ENCODE assay signal across 11 cellular contexts in genomic region chr6:39227476-39227875, GRCh38. TPM values are rescaled to one million over a fixed set of nuclear protein-coding genes. Genes with fewer than 3 reads are reported as not detected.
A peak's percentile ranks its signal among the peaks of the same experiment; 100 is the strongest.
DNase-seq lines count a peak whose midpoint lies in the region; ATAC-seq, FAIRE-seq and TF ChIP-seq lines count a peak whose summit lies in the region.
"Had no signal": no experiment of that assay in that cellular context is flagged by ENCODE, and none has a peak within 500 bp of the region (broad histone marks: within the 10 kb centered on the region; RNA-seq: fewer than 3 reads in every experiment).

No MANE protein-coding gene starts in this region.

- H2BK12ac ChIP-seq in H1 (ENCODE audit: low read depth, low read length): no peak overlapping the region

- no peak overlapping the region for H3K23ac ChIP-seq in H1 (ENCODE audit: insufficient read length)

- no peaks in the 10 kb centered on the region for H3K9me3 ChIP-seq in ES-I3 (ENCODE audit: control insufficient read depth, insufficient read depth, low read length)
- no peaks in the 10 kb centered on the region for H3K9me3 ChIP-seq in H1 (ENCODE audit: insufficient read depth in 2 of 2, low read depth in 1 of 2, low read length in 1 of 2)
- H3K9me3 ChIP-seq in neutrophil: no peaks in the 10 kb centered on the region
- peaks cover 21% of the 10 kb centered on the region for H3K9me3 ChIP-seq in WERI-Rb-1 (ENCODE audit: severe bottlenecking)

- H3K9ac ChIP-seq in ES-I3 (ENCODE audit: low read depth, low read length) (peak overlapping the region; percentile 80; the same call in 1 of the 2 replicates), H1 (replicated peaks in 1 of 4; ENCODE audit: extremely low read depth in 1 of 4, low read depth in 3 of 4, low read length in 3 of 4) (no peak overlapping the region; a peak in 1 of 7 replicates)

- H3K4me1 ChIP-seq in ES-I3 (ENCODE audit: insufficient read depth, low read length): peaks cover 51% of the 10 kb centered on the region
- peaks cover 24 to 56% (median 33%) of the 10 kb centered on the region in 4 experiments for H3K4me1 ChIP-seq in H1 (replicated peaks in 1 of 4; ENCODE audit: control insufficient read depth in 3 of 4, insufficient read depth in 4 of 4, low read length in 3 of 4)
- peaks cover 66 to 70% of the 10 kb centered on the region in 2 experiments for H3K4me1 ChIP-seq in neutrophil (ENCODE audit: control insufficient read depth in 1 of 2, insufficient read depth in 1 of 2, low read depth in 1 of 2, low read length in 1 of 2)

- H3K18ac ChIP-seq in H1 (ENCODE audit: extremely low read depth, low read length): no peak overlapping the region

- no peaks in the 10 kb centered on the region; a peak in 1 of 7 replicates for H3K27me3 ChIP-seq in H1 (replicated peaks in 1 of 4; ENCODE audit: control insufficient read depth in 3 of 4, extremely low read depth in 1 of 4, insufficient read depth in 3 of 4, low read length in 3 of 4)
- no peaks in the 10 kb centered on the region for H3K27me3 ChIP-seq in neutrophil
- no peaks in the 10 kb centered on the region for H3K27me3 ChIP-seq in WERI-Rb-1 (ENCODE audit: insufficient read depth, low read depth, severe bottlenecking)

- H4K8ac ChIP-seq in H1 (ENCODE audit: extremely low read depth, insufficient read depth, low read length): no peak overlapping the region

- H4K91ac ChIP-seq in H1 (replicated peaks; ENCODE audit: insufficient read length, low read length): no peak overlapping the region

- H2BK15ac ChIP-seq in H1 (ENCODE audit: low read length): no peak overlapping the region

- no peak overlapping the region for H2AK5ac ChIP-seq in H1 (ENCODE audit: low read depth, low read length)

- TF ChIP-seq RAD21 in H1 (IDR thresholded peaks at IDR 0.05 in 1 of 2, conservative IDR thresholded peaks at IDR 0.05 in 1 of 2; ENCODE audit: low read depth in 2 of 2, low read length in 2 of 2): no peak

- ATAC-seq in GM21619 (IDR thresholded peaks at IDR 0.05; ENCODE audit: unreplicated experiment): no peak

- H2BK20ac ChIP-seq in H1 (ENCODE audit: low read length): no peak overlapping the region

- H3K36me3 ChIP-seq in ES-I3 (ENCODE audit: insufficient read depth, low read length) (no peaks in the 10 kb centered on the region), H1 (ENCODE audit: control insufficient read depth in 2 of 4, insufficient read depth in 4 of 4, low read length in 3 of 4) (no peaks in the 10 kb centered on the region; a peak in 4 of 8 replicates), neutrophil (no peaks in the 10 kb centered on the region), WERI-Rb-1 (no peaks in the 10 kb centered on the region)

- H3K14ac ChIP-seq in H1 (ENCODE audit: insufficient read length): no peak overlapping the region

- 83% methylated on average over 9 of the region's 9 CpGs; no CpG with 5 or more reads in 1 of the 2 experiments for WGBS in H1 (ENCODE audit: extremely low coverage in 1 of 2, insufficient coverage in 1 of 2, insufficient read length in 1 of 2, insufficient replicate concordance in 2 of 2, low coverage in 1 of 2, low lambda C conversion rate in 2 of 2, missing lambda C conversion rate in 1 of 2), 2 experiments

- TF ChIP-seq POLR2A in NB4 (IDR thresholded peaks at IDR 0.05; ENCODE audit: extremely low read depth, insufficient read length): no peak
- TF ChIP-seq POLR2A in H1 (IDR thresholded peaks at IDR 0.05; ENCODE audit: control extremely low read depth in 1 of 2, low read depth in 2 of 2, low read length in 2 of 2): no peak

- peak overlapping the region; percentile 83 to 89 for H3K4me2 ChIP-seq in H1 (ENCODE audit: insufficient read depth in 1 of 2, low read depth in 2 of 2, low read length in 2 of 2)

- CTCF ChIA-PET in H1 (lab: Charles Lee; ENCODE audit: partially characterized antibody): interaction anchor here (0.6 to 72.8 kb wide), 6 partner anchors 27 to 69 kb away, joined by 3 to 1738 read pairs (median 7); partner anchors contain the start of gene KCNK17

- TF ChIP-seq CTCF in NB4 (IDR thresholded peaks at IDR 0.05; ENCODE audit: low read depth, low read length): no peak
- TF ChIP-seq CTCF in H1 (IDR thresholded peaks at IDR 0.05; ENCODE audit: control extremely low read depth in 1 of 3, insufficient read depth in 1 of 3, low read depth in 1 of 3, low read length in 3 of 3): no peak
- TF ChIP-seq CTCF in neutrophil (IDR thresholded peaks at IDR 0.05): no peak
- TF ChIP-seq CTCF in WERI-Rb-1 (IDR thresholded peaks at IDR 0.05; ENCODE audit: low read depth, low read length): no peak

- peaks cover 25 to 35% of the 10 kb centered on the region in 2 experiments for H4K20me1 ChIP-seq in H1 (replicated peaks in 1 of 2; ENCODE audit: control insufficient read depth in 1 of 2, insufficient read depth in 2 of 2, low read length in 2 of 2)

- H2AFZ ChIP-seq in H1 (ENCODE audit: low read length): no peak overlapping the region

- H3K4ac ChIP-seq in H1 (replicated peaks; ENCODE audit: insufficient read length, low read depth, low read length): no peak overlapping the region

- H3K23me2 ChIP-seq in H1 (ENCODE audit: low read depth, low read length): peaks cover 19% of the 10 kb centered on the region

- no peak overlapping the region for H3K27ac ChIP-seq in H1 (ENCODE audit: low read depth, low read length)
- peak overlapping the region; percentile 83 for H3K27ac ChIP-seq in neutrophil
- H3K27ac ChIP-seq in WERI-Rb-1: no peak overlapping the region

- peaks cover 9% of the 10 kb centered on the region; the same call in 1 of the 2 replicates for H3K79me1 ChIP-seq in H1 (ENCODE audit: low read depth, low read length)

- no peak overlapping the region for H4K5ac ChIP-seq in H1 (ENCODE audit: insufficient read length, low read depth, low read length)

- no peak overlapping the region for H3K56ac ChIP-seq in H1 (replicated peaks; ENCODE audit: insufficient read length, low read depth, low read length)

- no peak overlapping the region for H2BK120ac ChIP-seq in H1 (replicated peaks; ENCODE audit: low read depth, low read length)

- no peak for FAIRE-seq in H1 (lab: Jason Lieb, UNC)

- H3K4me3 ChIP-seq in NB4 (ENCODE audit: low read depth, low read length): peak overlapping the region; percentile 86
- H3K4me3 ChIP-seq in H1 (ENCODE audit: extremely low read depth in 1 of 4, insufficient read depth in 2 of 4, low read depth in 3 of 4, low read length in 4 of 4): peak overlapping the region; percentile 63 to 88 (median 76); a peak in 7 of 8 replicates
- peak overlapping the region in 1 of 2 experiments; percentile 4 for H3K4me3 ChIP-seq in neutrophil (ENCODE audit: low read depth in 1 of 2, low read length in 1 of 2)
- H3K4me3 ChIP-seq in WERI-Rb-1 (ENCODE audit: low read depth, low read length): no peak overlapping the region

- POLR2A ChIA-PET in H1 (lab: Charles Lee; ENCODE audit: partially characterized antibody): interaction anchor here (2.9 to 7.8 kb wide), 2 partner anchors 9 to 47 kb away, joined by 7 to 66 read pairs; no protein-coding TSS in a partner anchor

- peaks cover 28 to 64% of the 10 kb centered on the region in 2 experiments for H3K79me2 ChIP-seq in H1 (ENCODE audit: control insufficient read depth in 1 of 2, insufficient read depth in 2 of 2, low read length in 2 of 2)

- no peak for TF ChIP-seq EP300 in H1 (IDR thresholded peaks at IDR 0.05; ENCODE audit: borderline replicate concordance in 1 of 2, low read depth in 2 of 2, low read length in 2 of 2)

- DNase-seq in NB4 (ENCODE audit: low read depth): peak; percentile 30
- DNase-seq in H1 (ENCODE audit: low read depth in 1 of 2, low spot score in 2 of 2): no peak
- DNase-seq in NCI-H1694 treated with DMSO at 0.1 percent for 48 hours (lab: John Stamatoyannopoulos, UW): no peak
- no peak for DNase-seq in WERI-Rb-1
- DNase-seq in stimulated activated CD4-positive, alpha-beta T cell treated with anti-CD3 and anti-CD28 coated beads, Interleukin-4, amount 100 ng/mL, for 4 hours: no peak
- DNase-seq: glutamatergic neuron had no signal

- H2BK5ac ChIP-seq in H1 (ENCODE audit: low read depth, low read length): no peak overlapping the region

TF ChIP-seq in H1, 55 proteins besides CTCF, POLR2A, EP300 and RAD21:
- TF ChIP-seq RNF2 (IDR thresholded peaks at IDR 0.05; ENCODE audit: borderline replicate concordance, low read depth, low read length, missing control alignments, poor library complexity, severe bottlenecking) (no peak), TBP (IDR thresholded peaks at IDR 0.05; ENCODE audit: low read depth, low read length) (no peak), CHD2 (IDR thresholded peaks at IDR 0.05; ENCODE audit: low read length) (no peak), RBBP5 (IDR thresholded peaks at IDR 0.05; ENCODE audit: borderline replicate concordance, low read depth, low read length) (no peak)

RNA-seq across cellular contexts. Expression of gene KCNK5, which starts 1.8 kb away (rescaled TPM):
- total RNA-seq in H1 (2021; fragmentation: NEBNext Ultra II Directional; extraction: Animal tissue kit (Norgen Biotek cat#: 25700)): 42.2 and 44.3 TPM in 2 replicates
- 20.9 and 29.7 TPM in 2 replicates for polyA plus RNA-seq in H1 (2011; rRNA removed)
- 24.8 TPM for polyA plus RNA-seq in H1 (2011; cell fraction: cytosol; rRNA removed)
- polyA plus RNA-seq in H1 (2011; cell fraction: nucleus; rRNA removed): 31.8 TPM
- 31.4 to 37.5 TPM (median 35.7 TPM) in 4 replicates for polyA plus RNA-seq in H1 (2012, experiment 1 of 2)
- polyA plus RNA-seq in H1 (2012, experiment 2 of 2): 37.4 TPM
- polyA plus RNA-seq in H1 (2013, experiment 1 of 2): 41.6 TPM
- polyA plus RNA-seq in H1 (2013, experiment 2 of 2): 43.7 TPM
- polyA minus RNA-seq in H1 (2011; rRNA and poly(A)+ RNA removed): 35.0 and 38.1 TPM in 2 replicates
- polyA minus RNA-seq in H1 (2011; cell fraction: cytosol; rRNA and poly(A)+ RNA removed): 28.0 TPM
- polyA minus RNA-seq in H1 (2011; cell fraction: nucleus; rRNA and poly(A)+ RNA removed): 27.0 TPM
- total RNA-seq: M059J had no signal
- polyA plus RNA-seq: neural cell had no signal
